Comparison of ENCODE assay signal across 2 cellular contexts in genomic region chr18:2471523-2471922, GRCh38.
TF ChIP-seq lines count a peak whose summit lies in the region.

No MANE protein-coding gene starts in this region.

TF ChIP-seq in SK-N-SH, 30 proteins besides CTCF, POLR2A, EP300 and RAD21 (continued from another document):
- TF ChIP-seq POLR2AphosphoS5 (IDR thresholded peaks at IDR 0.05; ENCODE audit: low read depth, low read length) = no peak
- no peak for TF ChIP-seq SMC3 (IDR thresholded peaks at IDR 0.05; ENCODE audit: low read depth, low read length)
- no peak for TF ChIP-seq USF2 (IDR thresholded peaks at IDR 0.05; ENCODE audit: borderline replicate concordance, low read depth, low read length)
- TF ChIP-seq REST (IDR thresholded peaks at IDR 0.05; ENCODE audit: low read depth, low read length) = no peak
- no peak for TF ChIP-seq MEF2A (IDR thresholded peaks at IDR 0.05; ENCODE audit: borderline replicate concordance, low read depth)
- TF ChIP-seq RFX5 (IDR thresholded peaks at IDR 0.05; ENCODE audit: low read length) = no peak
- no peak for TF ChIP-seq IRF3 (IDR thresholded peaks at IDR 0.05; ENCODE audit: low read depth, low read length)
- TF ChIP-seq USF1 (IDR thresholded peaks at IDR 0.05; ENCODE audit: borderline replicate concordance, low read depth) = no peak
- no peak for TF ChIP-seq RCOR1 (IDR thresholded peaks at IDR 0.05; ENCODE audit: low read length)
TF ChIP-seq in SK-N-SH: peak in this region for 0.

TF ChIP-seq in SK-N-SH treated with all-trans-retinoic acid at 6 μM for 48 hours, 23 proteins besides CTCF, POLR2A, EP300 and RAD21 (continued from another document):
- TF ChIP-seq POU6F1 (CRISPR knock-in tag; IDR thresholded peaks at IDR 0.05; ENCODE audit: borderline replicate concordance, low read depth) (no peak), ZFP30 (CRISPR knock-in tag; IDR thresholded peaks at IDR 0.05) (no peak), TOX (CRISPR knock-in tag; IDR thresholded peaks at IDR 0.05; ENCODE audit: borderline replicate concordance) (no peak), TCF4 (CRISPR knock-in tag; IDR thresholded peaks at IDR 0.05; ENCODE audit: borderline replicate concordance) (no peak), GLIS3 (CRISPR knock-in tag; IDR thresholded peaks at IDR 0.05) (no peak), ESRRG (CRISPR knock-in tag; IDR thresholded peaks at IDR 0.05) (no peak)
